In genomic region chr12:110355080-110355479, GRCh38 we compare ENCODE assay signal across 8 cellular contexts. TPM values are rescaled to one million over a fixed set of nuclear protein-coding genes. Genes with fewer than 3 reads are reported as not detected.
A peak's percentile ranks its signal among the peaks of the same experiment; 100 is the strongest.
DNase-seq lines count a peak whose midpoint lies in the region; ATAC-seq and TF ChIP-seq lines count a peak whose summit lies in the region.

No MANE protein-coding gene starts in this region.

- no peaks in the 10 kb centered on the region for H3K36me3 ChIP-seq in CD4-positive, CD25-positive, alpha-beta regulatory T cell (ENCODE audit: control insufficient read depth, insufficient read depth, low read length)

- ATAC-seq in CD4-positive, CD25-positive, alpha-beta regulatory T cell (ENCODE audit: low read depth in 2 of 2): peak in 1 of 2 donors; percentile 47
- ATAC-seq in SK-N-SH treated with all-trans-retinoic acid at 6 μM for 48 hours (peak; percentile 63), HG03439 (IDR thresholded peaks at IDR 0.05; ENCODE audit: unreplicated experiment) (no peak), GM18498 (IDR thresholded peaks at IDR 0.05; ENCODE audit: unreplicated experiment) (no peak), GM21576 (IDR thresholded peaks at IDR 0.05; ENCODE audit: unreplicated experiment) (no peak)

- H3K27me3 Mint-ChIP-seq in CD4-positive, CD25-positive, alpha-beta regulatory T cell: no peaks in the 10 kb centered on the region

- H3K4me3 Mint-ChIP-seq in CD4-positive, CD25-positive, alpha-beta regulatory T cell: no peak overlapping the region

- H3K36me3 Mint-ChIP-seq in CD4-positive, CD25-positive, alpha-beta regulatory T cell: no peaks in the 10 kb centered on the region

- no peaks in the 10 kb centered on the region for H3K9me3 ChIP-seq in CD4-positive, CD25-positive, alpha-beta regulatory T cell (ENCODE audit: control insufficient read depth in 2 of 2, low read length in 2 of 2)

- peaks cover 2% of the 10 kb centered on the region for H3K4me1 ChIP-seq in CD4-positive, CD25-positive, alpha-beta regulatory T cell (ENCODE audit: control insufficient read depth, insufficient read depth, low read length, poor library complexity, severe bottlenecking)

- no peak overlapping the region for H3K27ac ChIP-seq in CD4-positive, CD25-positive, alpha-beta regulatory T cell (ENCODE audit: insufficient read depth, low read length, poor library complexity, severe bottlenecking)

- peak overlapping the region in 1 of 3 donors; percentile 25 for H3K27ac Mint-ChIP-seq in CD4-positive, CD25-positive, alpha-beta regulatory T cell

- peak; percentile 62 for TF ChIP-seq CTCF in GM13977 (IDR thresholded peaks at IDR 0.05; ENCODE audit: extremely low read depth, insufficient read depth, missing control alignments)

- in situ Hi-C loops in GM13977 (cut with MboI; ENCODE audit: low pct_unique_long_range_greater_than_20kb, low sequenced_read_pairs, unreplicated experiment): no loop called here

- H3K27me3 ChIP-seq in CD4-positive, CD25-positive, alpha-beta regulatory T cell (ENCODE audit: control insufficient read depth, insufficient read depth, low read length): no peaks in the 10 kb centered on the region

- H3K4me1 Mint-ChIP-seq in CD4-positive, CD25-positive, alpha-beta regulatory T cell: peaks cover 3 to 13% (median 9%) of the 10 kb centered on the region in 4 donors

- H3K9me3 Mint-ChIP-seq in CD4-positive, CD25-positive, alpha-beta regulatory T cell: no peaks in the 10 kb centered on the region

- DNase-seq in CD4-positive, CD25-positive, alpha-beta regulatory T cell: peak in 2 of 3 donors; percentile 12 to 42
- DNase-seq in GM13977 (ENCODE audit: low spot score): peak; percentile 49
- peak; percentile 69 for DNase-seq in germinal center (ENCODE audit: low spot score)
- DNase-seq in cortex of kidney (lab: John Stamatoyannopoulos, UW): no peak

- no peak overlapping the region for H3K4me3 ChIP-seq in CD4-positive, CD25-positive, alpha-beta regulatory T cell (ENCODE audit: low read depth, low read length)

TF ChIP-seq in SK-N-SH treated with all-trans-retinoic acid at 6 μM for 48 hours, 23 proteins besides CTCF, POLR2A, EP300 and RAD21:
- TF ChIP-seq BACH2 (CRISPR knock-in tag; IDR thresholded peaks at IDR 0.05; ENCODE audit: borderline replicate concordance) (no peak), ARNTL (CRISPR knock-in tag; IDR thresholded peaks at IDR 0.05; ENCODE audit: borderline replicate concordance, low read depth) (no peak), CSRNP3 (CRISPR knock-in tag; IDR thresholded peaks at IDR 0.05) (no peak), CREB5 (CRISPR knock-in tag; IDR thresholded peaks at IDR 0.05; ENCODE audit: low read depth) (no peak), TOX (CRISPR knock-in tag; IDR thresholded peaks at IDR 0.05; ENCODE audit: borderline replicate concordance) (no peak)

RNA-seq across cellular contexts. Expression of gene ANAPC7, which starts 48.4 kb away (rescaled TPM):
- 38.4 TPM for total RNA-seq in CD4-positive, CD25-positive, alpha-beta regulatory T cell
- 10 to 100 TPM; 25.3 to 33.4 (median 26.3) TPM for polyA plus RNA-seq in CD4-positive, CD25-positive, alpha-beta regulatory T cell
